Comparison of ENCODE assay signal across 17 cellular contexts in genomic region chr2:224860786-224861185, GRCh38.
DNase-seq lines count a peak whose midpoint lies in the region; ATAC-seq and TF ChIP-seq lines count a peak whose summit lies in the region.
"Had no signal": no experiment of that assay in that cellular context is flagged by ENCODE, and none has a peak within 500 bp of the region (broad histone marks: within the 10 kb centered on the region; RNA-seq: fewer than 3 reads in every experiment).

No MANE protein-coding gene starts in this region.

- peak overlapping the region; percentile 48 for H3K27ac Mint-ChIP-seq in activated CD8-positive, alpha-beta memory T cell treated with anti-CD3 and anti-CD28 coated beads, Interleukin-2, amount 10 ng/mL, durations not matched to agents 7 days and 5 days
- H3K27ac Mint-ChIP-seq in CD8-positive, alpha-beta T cell = peak overlapping the region; percentile 67
- H3K27ac Mint-ChIP-seq in activated T-helper 17 cell treated with anti-CD3 and anti-CD28 coated beads, Interleukin-2, amount 50 U/mL, for 72 hours = peak overlapping the region; percentile 63
- H3K27ac Mint-ChIP-seq: B cell had no signal

- DNase-seq in activated CD8-positive, alpha-beta memory T cell treated with anti-CD3 and anti-CD28 coated beads, Interleukin-2, amount 10 ng/mL, durations not matched to agents 7 days and 5 days = no peak
- no peak for DNase-seq in activated CD8-positive, alpha-beta memory T cell treated with anti-CD3 and anti-CD28 coated beads, Interleukin-2, amount 50 U/mL, for 4 hours
- no peak for DNase-seq in CD8-positive, alpha-beta T cell
- no peak for DNase-seq in left lung
- no peak for DNase-seq in GF-D8 (lab: John Stamatoyannopoulos, UW)
- DNase-seq: Calu3; KBM-7; NCI-H1105 treated with DMSO at 0.1 percent for 48 hours; NCI-H1694; NCI-H2081 treated with DMSO at 0.1 percent for 48 hours; NK-92 treated with Interleukin-12 subunit alpha and Interleukin-12 subunit beta, amount 100 ng/mL, for 24 hours; SHP77 had no signal

- no peak overlapping the region for H3K4me3 Mint-ChIP-seq in activated CD8-positive, alpha-beta memory T cell treated with anti-CD3 and anti-CD28 coated beads, Interleukin-2, amount 10 ng/mL, durations not matched to agents 7 days and 5 days
- no peak overlapping the region for H3K4me3 Mint-ChIP-seq in CD8-positive, alpha-beta T cell
- H3K4me3 Mint-ChIP-seq in activated T-helper 17 cell treated with anti-CD3 and anti-CD28 coated beads, Interleukin-2, amount 50 U/mL, for 72 hours = no peak overlapping the region
- H3K4me3 Mint-ChIP-seq: B cell had no signal

- no peak overlapping the region for H3K4me3 ChIP-seq in CD8-positive, alpha-beta T cell (ENCODE audit: low read depth, low read length)
- no peak overlapping the region for H3K4me3 ChIP-seq in left lung

- POLR2A ChIA-PET in CD8-positive, alpha-beta T cell (lab: Charles Lee) = no interaction called here

- ATAC-seq in activated CD8-positive, alpha-beta memory T cell treated with anti-CD3 and anti-CD28 coated beads, Interleukin-2, amount 10 ng/mL, durations not matched to agents 7 days and 5 days = no peak
- no peak for ATAC-seq in CD8-positive, alpha-beta T cell
- ATAC-seq in activated T-helper 17 cell treated with anti-CD3 and anti-CD28 coated beads, Interleukin-2, amount 50 U/mL, for 72 hours (replicated peaks) = no peak
- ATAC-seq in esophagus mucosa = peak; percentile 29
- ATAC-seq in left lung = no peak
- no peak for ATAC-seq in HG02938 (IDR thresholded peaks at IDR 0.05; ENCODE audit: unreplicated experiment)
- ATAC-seq: HepG2 had no signal

- intact Hi-C loops in CD8-positive, alpha-beta T cell (cut with DNase I, micrococcal nuclease) = no loop called here
- intact Hi-C loops in left lung (cut with DNase I) = no loop called here

- CTCF ChIA-PET in activated CD8-positive, alpha-beta memory T cell treated with anti-CD3 and anti-CD28 coated beads, Interleukin-2, amount 10 ng/mL, durations not matched to agents 7 days and 5 days (lab: Charles Lee) = no interaction called here
- CTCF ChIA-PET in CD8-positive, alpha-beta T cell (lab: Charles Lee) = interaction anchor here (0.6 to 2.6 kb wide), 2 partner anchors 10 to 141 kb away, joined by 3 to 9 read pairs; no protein-coding TSS in a partner anchor

- H3K9me3 Mint-ChIP-seq in activated CD8-positive, alpha-beta memory T cell treated with anti-CD3 and anti-CD28 coated beads, Interleukin-2, amount 10 ng/mL, durations not matched to agents 7 days and 5 days (ENCODE audit: low read depth) = no peaks in the 10 kb centered on the region
- no peaks in the 10 kb centered on the region for H3K9me3 Mint-ChIP-seq in CD8-positive, alpha-beta T cell
- H3K9me3 Mint-ChIP-seq in activated T-helper 17 cell treated with anti-CD3 and anti-CD28 coated beads, Interleukin-2, amount 50 U/mL, for 72 hours = no peaks in the 10 kb centered on the region

- no peaks in the 10 kb centered on the region for H3K4me1 Mint-ChIP-seq in activated CD8-positive, alpha-beta memory T cell treated with anti-CD3 and anti-CD28 coated beads, Interleukin-2, amount 10 ng/mL, durations not matched to agents 7 days and 5 days
- peaks cover 2% of the 10 kb centered on the region for H3K4me1 Mint-ChIP-seq in CD8-positive, alpha-beta T cell (ENCODE audit: low read depth)
- H3K4me1 Mint-ChIP-seq in activated T-helper 17 cell treated with anti-CD3 and anti-CD28 coated beads, Interleukin-2, amount 50 U/mL, for 72 hours = no peaks in the 10 kb centered on the region
- H3K4me1 Mint-ChIP-seq: B cell had no signal

- peaks cover 51% of the 10 kb centered on the region for H3K36me3 ChIP-seq in CD8-positive, alpha-beta T cell (ENCODE audit: insufficient read depth, low read length)
- peaks cover 0 to 27% of the 10 kb centered on the region in 2 donors for H3K36me3 ChIP-seq in left lung

- no peak for TF ChIP-seq CTCF in CD8-positive, alpha-beta T cell (IDR thresholded peaks at IDR 0.05)
- no peak for TF ChIP-seq CTCF in left lung (IDR thresholded peaks at IDR 0.05)

- H3K36me3 Mint-ChIP-seq in activated CD8-positive, alpha-beta memory T cell treated with anti-CD3 and anti-CD28 coated beads, Interleukin-2, amount 10 ng/mL, durations not matched to agents 7 days and 5 days = peaks cover 65% of the 10 kb centered on the region
- peaks cover 82% of the 10 kb centered on the region for H3K36me3 Mint-ChIP-seq in CD8-positive, alpha-beta T cell
- H3K36me3 Mint-ChIP-seq in activated T-helper 17 cell treated with anti-CD3 and anti-CD28 coated beads, Interleukin-2, amount 50 U/mL, for 72 hours (ENCODE audit: low read depth) = peaks cover 97% of the 10 kb centered on the region

- no peaks in the 10 kb centered on the region for H3K27me3 ChIP-seq in CD8-positive, alpha-beta T cell (ENCODE audit: insufficient read depth, low read length)
- no peaks in the 10 kb centered on the region for H3K27me3 ChIP-seq in left lung

- H3K27ac ChIP-seq in CD8-positive, alpha-beta T cell (ENCODE audit: low read depth, low read length) = no peak overlapping the region
- H3K27ac ChIP-seq in left lung = no peak overlapping the region

- no peaks in the 10 kb centered on the region for H3K27me3 Mint-ChIP-seq in activated CD8-positive, alpha-beta memory T cell treated with anti-CD3 and anti-CD28 coated beads, Interleukin-2, amount 10 ng/mL, durations not matched to agents 7 days and 5 days
- no peaks in the 10 kb centered on the region for H3K27me3 Mint-ChIP-seq in CD8-positive, alpha-beta T cell (ENCODE audit: low read depth)
- no peaks in the 10 kb centered on the region for H3K27me3 Mint-ChIP-seq in activated T-helper 17 cell treated with anti-CD3 and anti-CD28 coated beads, Interleukin-2, amount 50 U/mL, for 72 hours
- H3K27me3 Mint-ChIP-seq: B cell had no signal

- no peaks in the 10 kb centered on the region for H3K9me3 ChIP-seq in CD8-positive, alpha-beta T cell (ENCODE audit: low read length)
- no peaks in the 10 kb centered on the region for H3K9me3 ChIP-seq in left lung

- no peaks in the 10 kb centered on the region for H3K4me1 ChIP-seq in CD8-positive, alpha-beta T cell (ENCODE audit: insufficient read depth, low read length)
- H3K4me1 ChIP-seq in left lung = no peaks in the 10 kb centered on the region
